Comparison of ENCODE assay signal across 1 cellular context in the genomic region with DNA sequence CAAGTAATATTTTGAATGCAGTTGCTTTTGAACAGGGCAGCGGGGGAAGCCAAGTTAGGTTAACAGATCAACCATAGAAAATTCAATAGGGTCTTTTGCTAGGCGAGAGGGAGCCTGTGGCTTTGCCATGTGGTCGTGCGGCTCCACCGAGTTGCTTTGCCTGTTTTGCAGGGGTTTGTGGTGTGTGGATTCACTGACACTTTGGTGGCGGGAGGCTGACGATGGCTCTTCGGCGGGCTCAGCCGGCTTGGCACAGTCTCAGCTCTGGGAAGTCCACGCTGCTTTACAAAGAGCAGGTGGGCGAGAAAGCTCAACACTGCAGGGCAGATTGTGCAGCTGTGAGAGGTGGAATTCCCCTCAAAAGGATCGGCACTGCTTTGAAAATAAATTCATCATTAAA.
TF ChIP-seq lines count a peak whose summit lies in the region.

No MANE protein-coding gene starts in this region.

TF ChIP-seq in GM23338, 12 proteins besides CTCF, POLR2A, EP300 and RAD21 (continued from another document):
- TF ChIP-seq, protein P1, sequence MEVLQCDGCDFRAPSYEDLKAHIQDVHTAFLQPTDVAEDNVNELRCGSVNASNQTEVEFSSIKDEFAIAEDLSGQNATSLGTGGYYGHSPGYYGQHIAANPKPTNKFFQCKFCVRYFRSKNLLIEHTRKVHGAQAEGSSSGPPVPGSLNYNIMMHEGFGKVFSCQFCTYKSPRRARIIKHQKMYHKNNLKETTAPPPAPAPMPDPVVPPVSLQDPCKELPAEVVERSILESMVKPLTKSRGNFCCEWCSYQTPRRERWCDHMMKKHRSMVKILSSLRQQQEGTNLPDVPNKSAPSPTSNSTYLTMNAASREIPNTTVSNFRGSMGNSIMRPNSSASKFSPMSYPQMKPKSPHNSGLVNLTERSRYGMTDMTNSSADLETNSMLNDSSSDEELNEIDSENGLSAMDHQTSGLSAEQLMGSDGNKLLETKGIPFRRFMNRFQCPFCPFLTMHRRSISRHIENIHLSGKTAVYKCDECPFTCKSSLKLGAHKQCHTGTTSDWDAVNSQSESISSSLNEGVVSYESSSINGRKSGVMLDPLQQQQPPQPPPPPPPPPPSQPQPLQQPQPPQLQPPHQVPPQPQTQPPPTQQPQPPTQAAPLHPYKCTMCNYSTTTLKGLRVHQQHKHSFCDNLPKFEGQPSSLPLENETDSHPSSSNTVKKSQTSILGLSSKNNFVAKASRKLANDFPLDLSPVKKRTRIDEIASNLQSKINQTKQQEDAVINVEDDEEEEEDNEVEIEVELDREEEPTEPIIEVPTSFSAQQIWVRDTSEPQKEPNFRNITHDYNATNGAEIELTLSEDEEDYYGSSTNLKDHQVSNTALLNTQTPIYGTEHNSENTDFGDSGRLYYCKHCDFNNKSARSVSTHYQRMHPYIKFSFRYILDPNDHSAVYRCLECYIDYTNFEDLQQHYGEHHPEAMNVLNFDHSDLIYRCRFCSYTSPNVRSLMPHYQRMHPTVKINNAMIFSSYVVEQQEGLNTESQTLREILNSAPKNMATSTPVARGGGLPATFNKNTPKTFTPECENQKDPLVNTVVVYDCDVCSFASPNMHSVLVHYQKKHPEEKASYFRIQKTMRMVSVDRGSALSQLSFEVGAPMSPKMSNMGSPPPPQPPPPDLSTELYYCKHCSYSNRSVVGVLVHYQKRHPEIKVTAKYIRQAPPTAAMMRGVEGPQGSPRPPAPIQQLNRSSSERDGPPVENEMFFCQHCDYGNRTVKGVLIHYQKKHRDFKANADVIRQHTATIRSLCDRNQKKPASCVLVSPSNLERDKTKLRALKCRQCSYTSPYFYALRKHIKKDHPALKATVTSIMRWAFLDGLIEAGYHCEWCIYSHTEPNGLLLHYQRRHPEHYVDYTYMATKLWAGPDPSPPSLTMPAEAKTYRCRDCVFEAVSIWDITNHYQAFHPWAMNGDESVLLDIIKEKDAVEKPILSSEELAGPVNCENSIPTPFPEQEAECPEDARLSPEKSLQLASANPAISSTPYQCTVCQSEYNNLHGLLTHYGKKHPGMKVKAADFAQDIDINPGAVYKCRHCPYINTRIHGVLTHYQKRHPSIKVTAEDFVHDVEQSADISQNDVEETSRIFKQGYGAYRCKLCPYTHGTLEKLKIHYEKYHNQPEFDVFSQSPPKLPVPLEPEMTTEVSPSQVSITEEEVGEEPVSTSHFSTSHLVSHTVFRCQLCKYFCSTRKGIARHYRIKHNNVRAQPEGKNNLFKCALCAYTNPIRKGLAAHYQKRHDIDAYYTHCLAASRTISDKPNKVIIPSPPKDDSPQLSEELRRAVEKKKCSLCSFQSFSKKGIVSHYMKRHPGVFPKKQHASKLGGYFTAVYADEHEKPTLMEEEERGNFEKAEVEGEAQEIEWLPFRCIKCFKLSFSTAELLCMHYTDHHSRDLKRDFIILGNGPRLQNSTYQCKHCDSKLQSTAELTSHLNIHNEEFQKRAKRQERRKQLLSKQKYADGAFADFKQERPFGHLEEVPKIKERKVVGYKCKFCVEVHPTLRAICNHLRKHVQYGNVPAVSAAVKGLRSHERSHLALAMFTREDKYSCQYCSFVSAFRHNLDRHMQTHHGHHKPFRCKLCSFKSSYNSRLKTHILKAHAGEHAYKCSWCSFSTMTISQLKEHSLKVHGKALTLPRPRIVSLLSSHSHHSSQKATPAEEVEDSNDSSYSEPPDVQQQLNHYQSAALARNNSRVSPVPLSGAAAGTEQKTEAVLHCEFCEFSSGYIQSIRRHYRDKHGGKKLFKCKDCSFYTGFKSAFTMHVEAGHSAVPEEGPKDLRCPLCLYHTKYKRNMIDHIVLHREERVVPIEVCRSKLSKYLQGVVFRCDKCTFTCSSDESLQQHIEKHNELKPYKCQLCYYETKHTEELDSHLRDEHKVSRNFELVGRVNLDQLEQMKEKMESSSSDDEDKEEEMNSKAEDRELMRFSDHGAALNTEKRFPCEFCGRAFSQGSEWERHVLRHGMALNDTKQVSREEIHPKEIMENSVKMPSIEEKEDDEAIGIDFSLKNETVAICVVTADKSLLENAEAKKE (CRISPR knock-in tag; IDR thresholded peaks at IDR 0.05), result no peak
- TF ChIP-seq POLR2AphosphoS5 (IDR thresholded peaks at IDR 0.05; ENCODE audit: low read depth), result no peak
- no peak for TF ChIP-seq ZNF331 (CRISPR knock-in tag; IDR thresholded peaks at IDR 0.05; ENCODE audit: low read depth)
- TF ChIP-seq, protein P2, sequence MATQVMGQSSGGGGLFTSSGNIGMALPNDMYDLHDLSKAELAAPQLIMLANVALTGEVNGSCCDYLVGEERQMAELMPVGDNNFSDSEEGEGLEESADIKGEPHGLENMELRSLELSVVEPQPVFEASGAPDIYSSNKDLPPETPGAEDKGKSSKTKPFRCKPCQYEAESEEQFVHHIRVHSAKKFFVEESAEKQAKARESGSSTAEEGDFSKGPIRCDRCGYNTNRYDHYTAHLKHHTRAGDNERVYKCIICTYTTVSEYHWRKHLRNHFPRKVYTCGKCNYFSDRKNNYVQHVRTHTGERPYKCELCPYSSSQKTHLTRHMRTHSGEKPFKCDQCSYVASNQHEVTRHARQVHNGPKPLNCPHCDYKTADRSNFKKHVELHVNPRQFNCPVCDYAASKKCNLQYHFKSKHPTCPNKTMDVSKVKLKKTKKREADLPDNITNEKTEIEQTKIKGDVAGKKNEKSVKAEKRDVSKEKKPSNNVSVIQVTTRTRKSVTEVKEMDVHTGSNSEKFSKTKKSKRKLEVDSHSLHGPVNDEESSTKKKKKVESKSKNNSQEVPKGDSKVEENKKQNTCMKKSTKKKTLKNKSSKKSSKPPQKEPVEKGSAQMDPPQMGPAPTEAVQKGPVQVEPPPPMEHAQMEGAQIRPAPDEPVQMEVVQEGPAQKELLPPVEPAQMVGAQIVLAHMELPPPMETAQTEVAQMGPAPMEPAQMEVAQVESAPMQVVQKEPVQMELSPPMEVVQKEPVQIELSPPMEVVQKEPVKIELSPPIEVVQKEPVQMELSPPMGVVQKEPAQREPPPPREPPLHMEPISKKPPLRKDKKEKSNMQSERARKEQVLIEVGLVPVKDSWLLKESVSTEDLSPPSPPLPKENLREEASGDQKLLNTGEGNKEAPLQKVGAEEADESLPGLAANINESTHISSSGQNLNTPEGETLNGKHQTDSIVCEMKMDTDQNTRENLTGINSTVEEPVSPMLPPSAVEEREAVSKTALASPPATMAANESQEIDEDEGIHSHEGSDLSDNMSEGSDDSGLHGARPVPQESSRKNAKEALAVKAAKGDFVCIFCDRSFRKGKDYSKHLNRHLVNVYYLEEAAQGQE (IDR thresholded peaks at IDR 0.05; ENCODE audit: unreplicated experiment), result no peak
